Comparison of ENCODE assay signal across 9 cellular contexts in the genomic region with DNA sequence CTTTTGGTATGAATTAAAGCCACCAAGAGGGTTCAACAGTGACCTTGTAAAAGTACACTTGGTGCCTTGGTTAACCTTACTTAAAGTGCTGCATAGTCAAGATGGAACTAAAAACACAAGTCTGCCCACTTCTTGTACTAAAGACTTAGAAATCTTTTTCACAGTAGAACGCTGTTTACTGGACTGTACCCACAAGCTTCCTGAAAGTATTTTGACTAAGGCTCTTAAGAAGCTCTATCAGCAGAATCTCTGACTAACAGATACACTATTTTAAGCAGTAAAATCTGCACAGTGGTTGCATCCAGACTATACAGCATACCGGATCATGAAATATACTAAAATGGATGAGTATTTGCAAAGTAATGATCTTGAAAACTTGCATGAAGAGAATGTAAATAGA. TPM values are rescaled to one million over a fixed set of nuclear protein-coding genes. Genes with fewer than 3 reads are reported as not detected.
A peak's percentile ranks its signal among the peaks of the same experiment; 100 is the strongest.
DNase-seq lines count a peak whose midpoint lies in the region; ATAC-seq and TF ChIP-seq lines count a peak whose summit lies in the region.
"Had no signal": no experiment of that assay in that cellular context is flagged by ENCODE, and none has a peak within 500 bp of the region (broad histone marks: within the 10 kb centered on the region; RNA-seq: fewer than 3 reads in every experiment).

No MANE protein-coding gene starts in this region.

- ATAC-seq in GM21390 (IDR thresholded peaks at IDR 0.05; ENCODE audit: unreplicated experiment) (peak; percentile 83), GM18873 (IDR thresholded peaks at IDR 0.05; ENCODE audit: low FRiP score, unreplicated experiment) (no peak)

- no peak overlapping the region for H3K27ac Mint-ChIP-seq in osteocyte (ENCODE audit: unreplicated experiment)
- H3K27ac Mint-ChIP-seq: T-helper 1 cell treated with Interleukin-12 subunit alpha and Interleukin-12 subunit beta and Interleukin-4 antibody, amounts not matched to agents 30 μg/mL and 1 μg/mL, for 36 hours had no signal

- H3K4me2 ChIP-seq in KMS-11, result peak overlapping the region; percentile 83

- peaks cover 4% of the 10 kb centered on the region for H3K36me3 Mint-ChIP-seq in osteocyte (ENCODE audit: unreplicated experiment)

- H3K4me1 ChIP-seq in KMS-11 (ENCODE audit: low read depth, poor library complexity, severe bottlenecking), result peaks cover 95% of the 10 kb centered on the region
- H3K4me1 ChIP-seq in tibial artery, result peaks cover 0 to 8% (median 4%) of the 10 kb centered on the region in 4 donors

- intact Hi-C loops in tibial artery (cut with DNase I; ENCODE audit: low total_unique reads), result no loop called here

- TF ChIP-seq CTCF in KMS-11 (conservative IDR thresholded peaks at IDR 0.05; ENCODE audit: low read depth, low read length), result no peak
- no peak for TF ChIP-seq CTCF in tibial artery (IDR thresholded peaks at IDR 0.05)
- TF ChIP-seq CTCF in osteocyte (IDR thresholded peaks at IDR 0.05), result no peak

- DNase-seq in EH (ENCODE audit: low read depth) (peak; percentile 91), fibroblast of the conjunctiva (ENCODE audit: low read depth) (peak; percentile 6), HEK293T (ENCODE audit: extremely low spot score) (no peak), tibial artery (no peak), osteocyte (ENCODE audit: extremely low spot score, unreplicated experiment) (no peak)

- no peak overlapping the region for H3K4me3 Mint-ChIP-seq in osteocyte (ENCODE audit: unreplicated experiment)
- H3K4me3 Mint-ChIP-seq: T-helper 1 cell treated with Interleukin-12 subunit alpha and Interleukin-12 subunit beta and Interleukin-4 antibody, amounts not matched to agents 30 μg/mL and 1 μg/mL, for 36 hours had no signal

- peaks cover 73% of the 10 kb centered on the region for H3K79me2 ChIP-seq in KMS-11 (ENCODE audit: insufficient read depth, low read depth)

- H3K9ac ChIP-seq in KMS-11, result peak overlapping the region; percentile 4; the same call in 1 of the 2 replicates

- CTCF ChIA-PET in HEK293T (lab: Yijun Ruan, JAX), result no interaction called here

- H3K4me1 Mint-ChIP-seq in osteocyte (ENCODE audit: unreplicated experiment), result peaks cover 10% of the 10 kb centered on the region

- H3K27me3 Mint-ChIP-seq in osteocyte (ENCODE audit: unreplicated experiment), result no peaks in the 10 kb centered on the region

- H3K27ac ChIP-seq in KMS-11 (peak overlapping the region; percentile 72), tibial artery (no peak overlapping the region)

- H3K9me3 Mint-ChIP-seq in osteocyte (ENCODE audit: unreplicated experiment), result no peaks in the 10 kb centered on the region
- H3K9me3 Mint-ChIP-seq: T-helper 1 cell treated with Interleukin-12 subunit alpha and Interleukin-12 subunit beta and Interleukin-4 antibody, amounts not matched to agents 30 μg/mL and 1 μg/mL, for 36 hours had no signal

- POLR2A ChIA-PET in HEK293T (lab: Yijun Ruan, JAX), result no interaction called here

- H3K4me3 ChIP-seq in KMS-11 (IDR thresholded peaks at IDR 0.05; ENCODE audit: insufficient read depth, low read depth, low read length) (no peak overlapping the region), tibial artery (no peak overlapping the region)

- H4K20me1 ChIP-seq in KMS-11 (ENCODE audit: insufficient read depth), result no peaks in the 10 kb centered on the region

- H3K27me3 ChIP-seq in KMS-11 (ENCODE audit: insufficient read depth, low read depth) (no peaks in the 10 kb centered on the region), tibial artery (no peaks in the 10 kb centered on the region)

- H3K36me3 ChIP-seq in KMS-11 (ENCODE audit: insufficient read depth) (no peaks in the 10 kb centered on the region), tibial artery (peaks cover 0 to 3% (median 0%) of the 10 kb centered on the region in 3 donors)

- H3K9me3 ChIP-seq in tibial artery, result no peaks in the 10 kb centered on the region

- H2AFZ ChIP-seq in KMS-11 (ENCODE audit: low read depth), result no peak overlapping the region

TF ChIP-seq in HEK293T, 16 proteins besides CTCF, POLR2A, EP300 and RAD21:
- no peak for TF ChIP-seq PKNOX1 (IDR thresholded peaks at IDR 0.05)
- TF ChIP-seq ARNT (IDR thresholded peaks at IDR 0.05), result no peak
- no peak for TF ChIP-seq BHLHE40 (IDR thresholded peaks at IDR 0.05; ENCODE audit: borderline replicate concordance)
- TF ChIP-seq ELF4 (IDR thresholded peaks at IDR 0.05), result no peak
- no peak for TF ChIP-seq SP1 (IDR thresholded peaks at IDR 0.05)
- no peak for TF ChIP-seq L3MBTL2 (conservative IDR thresholded peaks at IDR 0.05)
- TF ChIP-seq HDGF (IDR thresholded peaks at IDR 0.05; ENCODE audit: borderline replicate concordance), result no peak
- no peak for TF ChIP-seq TARDBP (IDR thresholded peaks at IDR 0.05)
- TF ChIP-seq CTBP1 (IDR thresholded peaks at IDR 0.05; ENCODE audit: borderline replicate concordance), result no peak
- TF ChIP-seq FOXK2 (IDR thresholded peaks at IDR 0.05), result no peak

RNA-seq across cellular contexts. Expression of gene RAB28, which starts 7.2 kb away (rescaled TPM):
- total RNA-seq in osteocyte, result 13.2 and 16.2 TPM in 2 replicates

Comparison
In these comparisons a context has a peak if more than half of its experiments do, and no peak if none do; other contexts are left out.
1. DNase-seq: peak in EH (single experiment) and fibroblast of the conjunctiva (single experiment); none in HEK293T (single experiment), tibial artery (0 of 2) and osteocyte (single experiment).